Comparison of ENCODE assay signal across 7 cellular contexts in the genomic region with DNA sequence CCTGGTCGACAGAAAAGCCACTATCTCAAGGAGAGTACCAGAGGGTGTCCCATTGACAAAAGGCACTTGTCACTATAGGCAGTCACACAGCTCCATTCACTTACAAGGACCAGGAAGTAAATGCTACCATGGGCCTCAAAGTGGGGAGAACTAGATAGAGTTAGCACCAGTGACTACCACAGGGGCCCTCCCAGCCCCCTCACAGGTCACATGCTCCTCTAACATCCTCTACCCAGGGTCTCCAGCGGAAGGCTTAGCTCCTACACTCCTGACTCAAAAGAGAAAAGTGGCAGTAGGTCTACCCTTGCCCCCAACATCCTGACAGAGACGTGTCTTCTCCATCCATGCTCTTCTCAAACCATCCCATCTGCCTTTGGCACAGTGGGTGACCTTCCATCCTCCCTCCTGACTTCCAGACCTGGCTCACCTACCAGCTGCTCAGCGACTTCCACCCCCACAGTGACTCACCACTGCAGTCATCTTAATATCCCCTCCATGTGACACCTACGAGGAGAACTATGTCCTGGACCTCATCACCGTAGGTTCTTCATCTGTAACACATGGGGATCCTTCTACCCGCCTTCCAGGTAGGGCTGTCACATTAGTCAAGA. TPM values are rescaled to one million over a fixed set of nuclear protein-coding genes. Genes with fewer than 3 reads are reported as not detected.
DNase-seq lines count a peak whose midpoint lies in the region; ATAC-seq and TF ChIP-seq lines count a peak whose summit lies in the region.

No MANE protein-coding gene starts in this region.

- DNase-seq in GM23248 (peak; percentile 57), astrocyte of the hippocampus (ENCODE audit: low read depth, low spot score) (peak; percentile 32), G401 (ENCODE audit: low spot score) (no peak)
- peak; percentile 45 to 49 for DNase-seq in stimulated activated CD4-positive, alpha-beta T cell treated with anti-CD3 and anti-CD28 coated beads, Interleukin-2, amount 100 ng/mL, for 24 hours
- no peak for DNase-seq in central memory CD4-positive, alpha-beta T cell

- no peaks in the 10 kb centered on the region for H3K79me2 ChIP-seq in GM23248 (ENCODE audit: insufficient read depth)
- H3K79me2 ChIP-seq in OCI-LY3 (ENCODE audit: low read length) = no peaks in the 10 kb centered on the region

- H2AFZ ChIP-seq in GM23248 (no peak overlapping the region), OCI-LY3 (ENCODE audit: low read depth, low read length) (peak overlapping the region; percentile 51)

- 61 to 64% methylated on average over 7 of the region's 7 CpGs for WGBS in GM23248 (ENCODE audit: low coverage in 1 of 2, low lambda C conversion rate in 2 of 2, missing lambda C conversion rate in 2 of 2), 2 experiments

- H3K9me2 ChIP-seq in GM23248 (ENCODE audit: insufficient read depth) = no peaks in the 10 kb centered on the region

- H3K9me3 ChIP-seq in GM23248 (ENCODE audit: low read depth) (no peaks in the 10 kb centered on the region), OCI-LY3 (ENCODE audit: insufficient read depth, low read length) (no peaks in the 10 kb centered on the region)

- H3K36me3 ChIP-seq in GM23248 (ENCODE audit: low read depth) = no peaks in the 10 kb centered on the region
- no peaks in the 10 kb centered on the region for H3K36me3 ChIP-seq in OCI-LY3 (replicated peaks; ENCODE audit: low read depth, low read length)

- H3K4me1 ChIP-seq in GM23248 (ENCODE audit: insufficient read depth) (peaks cover 16% of the 10 kb centered on the region), OCI-LY3 (ENCODE audit: low read length) (peaks cover 26% of the 10 kb centered on the region)

- H3F3A ChIP-seq in GM23248 (ENCODE audit: insufficient read depth) = no peaks in the 10 kb centered on the region

- TF ChIP-seq CTCF in OCI-LY3 (IDR thresholded peaks at IDR 0.05; ENCODE audit: low read depth, low read length) = no peak

- H3K9ac ChIP-seq in GM23248 (no peak overlapping the region), OCI-LY3 (ENCODE audit: low read length) (no peak overlapping the region)

- H3K27ac ChIP-seq in GM23248 (no peak overlapping the region), OCI-LY3 (ENCODE audit: low read length) (no peak overlapping the region)

- H4K20me1 ChIP-seq in GM23248 (ENCODE audit: insufficient read depth) (no peaks in the 10 kb centered on the region), OCI-LY3 (ENCODE audit: insufficient read depth, low read length) (no peaks in the 10 kb centered on the region)

- H3K4me2 ChIP-seq in GM23248 (ENCODE audit: unreplicated experiment) (no peak overlapping the region), OCI-LY3 (ENCODE audit: low read length) (peak overlapping the region; percentile 15)

- no peak for ATAC-seq in HG03135 (IDR thresholded peaks at IDR 0.05; ENCODE audit: unreplicated experiment)

- H3K27me3 ChIP-seq in GM23248 (replicated peaks; ENCODE audit: insufficient read depth) (no peaks in the 10 kb centered on the region), OCI-LY3 (ENCODE audit: low read depth, low read length) (peaks cover 43% of the 10 kb centered on the region)

- in situ Hi-C loops in GM23248 (cut with MboI) = no loop called here
- in situ Hi-C loops in G401 (cut with HindIII; ENCODE audit: low sequenced_read_pairs) = no loop called here

- H3K4me3 ChIP-seq in GM23248 (no peak overlapping the region), OCI-LY3 (ENCODE audit: low read length) (no peak overlapping the region)

RNA-seq across cellular contexts. Expression of a gene that starts 5.6 kb away (rescaled TPM):
- 7.1 and 18.4 TPM in 2 replicates for total RNA-seq in GM23248 (2014; rRNA removed; shearing (Covaris generic))
- 2.5 TPM in 2 replicates for polyA plus RNA-seq in GM23248 (2016; fragmentation: Nextera tagmentation; extraction: Ambion mirVana)
- 11.5 and 11.8 TPM in 2 replicates for total RNA-seq in G401 (2014; rRNA removed; shearing (Covaris generic))

Comparison
In these comparisons a context has a peak if more than half of its experiments do, and no peak if none do; other contexts are left out.
1. DNase-seq: peak in GM23248 (single experiment), astrocyte of the hippocampus (single experiment) and stimulated activated CD4-positive, alpha-beta T cell treated with anti-CD3 and anti-CD28 coated beads, Interleukin-2, amount 100 ng/mL, for 24 hours (2 of 2); none in central memory CD4-positive, alpha-beta T cell (single experiment) and G401 (single experiment).